Comparison of ENCODE assay signal across 22 cellular contexts in the genomic region with DNA sequence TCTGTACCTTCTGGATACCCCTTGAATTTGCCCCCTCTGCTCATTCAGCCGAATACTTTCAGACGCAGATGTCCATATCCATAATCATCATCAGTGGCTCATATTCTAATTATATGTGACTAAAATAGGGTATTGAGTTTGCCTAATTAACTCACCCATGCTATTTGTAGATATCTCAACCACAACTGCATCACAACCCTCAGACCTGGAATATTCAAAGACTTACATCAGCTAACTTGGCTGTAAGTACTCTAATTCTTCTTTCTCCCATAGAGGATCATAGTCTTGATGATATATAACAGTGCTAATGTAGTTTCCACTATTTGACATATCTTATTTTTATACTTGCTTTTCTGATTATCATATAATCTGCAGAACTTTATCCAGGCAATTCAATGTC. TPM values are rescaled to one million over a fixed set of nuclear protein-coding genes. Genes with fewer than 3 reads are reported as not detected.
DNase-seq lines count a peak whose midpoint lies in the region; ATAC-seq and TF ChIP-seq lines count a peak whose summit lies in the region.
"Had no signal": no experiment of that assay in that cellular context is flagged by ENCODE, and none has a peak within 500 bp of the region (broad histone marks: within the 10 kb centered on the region; RNA-seq: fewer than 3 reads in every experiment).

No MANE protein-coding gene starts in this region.

- H3K27me3 Mint-ChIP-seq in T-cell, result peaks cover 0 to 7% of the 10 kb centered on the region in 2 donors

- H3K9ac ChIP-seq in BLaER1, result no peak overlapping the region
- no peak overlapping the region for H3K9ac ChIP-seq in Loucy (ENCODE audit: low read depth, low read length, poor library complexity, severe bottlenecking)
- H3K9ac ChIP-seq: KMS-11 had no signal

- H3F3A ChIP-seq in Loucy (ENCODE audit: low read depth), result no peaks in the 10 kb centered on the region

- no peaks in the 10 kb centered on the region for H3K9me3 Mint-ChIP-seq in T-cell

- no peaks in the 10 kb centered on the region for H3K79me2 ChIP-seq in Loucy (ENCODE audit: insufficient read depth, low read length)

- H3K9me3 ChIP-seq in BLaER1 (no peaks in the 10 kb centered on the region), Loucy (ENCODE audit: insufficient read depth, low read depth, low read length) (no peaks in the 10 kb centered on the region), thoracic aorta (no peaks in the 10 kb centered on the region)
- H3K9me3 ChIP-seq: A549, Caco-2 had no signal

- H3K4me2 ChIP-seq in BLaER1 (peak overlapping the region; percentile 65), Loucy (ENCODE audit: low read depth, low read length, poor library complexity, severe bottlenecking) (no peak overlapping the region)
- H3K4me2 ChIP-seq: A549, KMS-11 had no signal

- H3K4me1 Mint-ChIP-seq in T-cell, result peaks cover 7 to 11% (median 11%) of the 10 kb centered on the region in 3 donors

- no peak overlapping the region for H3K4me3 ChIP-seq in BLaER1
- H3K4me3 ChIP-seq in Loucy (ENCODE audit: low read length, poor library complexity, severe bottlenecking), result no peak overlapping the region
- H3K4me3 ChIP-seq in thoracic aorta, result no peak overlapping the region
- H3K4me3 ChIP-seq: A549 had no signal

- no peaks in the 10 kb centered on the region for H3K36me3 Mint-ChIP-seq in T-cell
- H3K36me3 Mint-ChIP-seq: CD4-positive, alpha-beta memory T cell had no signal

- no peak for TF ChIP-seq CTCF in Loucy (conservative IDR thresholded peaks at IDR 0.05; ENCODE audit: low read length)
- no peak for TF ChIP-seq CTCF in thoracic aorta (IDR thresholded peaks at IDR 0.05)

- H3K4me3 Mint-ChIP-seq in T-cell, result no peak overlapping the region
- H3K4me3 Mint-ChIP-seq: CD4-positive, alpha-beta memory T cell had no signal

- DNase-seq in fibroblast of peridontal ligament (ENCODE audit: extremely low read depth) (peak; percentile 60), thoracic aorta (ENCODE audit: low spot score) (no peak), T-cell (no peak), NCI-H1048 (lab: John Stamatoyannopoulos, UW) (no peak), GM03348 (ENCODE audit: low spot score) (no peak)
- DNase-seq: Caco-2; CD4-positive, alpha-beta memory T cell; DMS 273 treated with DMSO at 0.1 percent for 48 hours; DND-41; IMR-90; NCI-H1105 treated with DMSO at 0.1 percent for 48 hours; NCI-H2029 treated with DMSO at 0.1 percent for 48 hours; NCI-H345; NCI-H524; NCI-H774; NK-92 treated with Interleukin-12 subunit alpha and Interleukin-12 subunit beta, amount 100 ng/mL, for 24 hours had no signal

- POLR2A ChIA-PET in T-cell (lab: Charles Lee), result no interaction called here

- H3K9me2 ChIP-seq in Loucy (replicated peaks; ENCODE audit: low read depth, low read length), result no peaks in the 10 kb centered on the region

- no peak overlapping the region for H3K27ac Mint-ChIP-seq in T-cell
- H3K27ac Mint-ChIP-seq: CD4-positive, alpha-beta memory T cell had no signal

- no peaks in the 10 kb centered on the region for H3K36me3 ChIP-seq in BLaER1
- H3K36me3 ChIP-seq in Loucy (ENCODE audit: insufficient read depth, low read length), result no peaks in the 10 kb centered on the region
- no peaks in the 10 kb centered on the region for H3K36me3 ChIP-seq in thoracic aorta

- H3K27me3 ChIP-seq in BLaER1, result no peaks in the 10 kb centered on the region
- H3K27me3 ChIP-seq in Loucy (ENCODE audit: insufficient read depth, low read length, poor library complexity, severe bottlenecking), result no peaks in the 10 kb centered on the region
- H3K27me3 ChIP-seq in thoracic aorta (replicated peaks; ENCODE audit: insufficient read depth), result no peaks in the 10 kb centered on the region

- H4K20me1 ChIP-seq in BLaER1, result no peaks in the 10 kb centered on the region
- no peaks in the 10 kb centered on the region for H4K20me1 ChIP-seq in Loucy (ENCODE audit: insufficient read depth, low read length, poor library complexity, severe bottlenecking)

- H3K27ac ChIP-seq in BLaER1, result no peak overlapping the region
- H3K27ac ChIP-seq in thoracic aorta, result peak overlapping the region; percentile 60 to 79
- H3K27ac ChIP-seq: A549, KMS-11 had no signal

- no peak for ATAC-seq in thoracic aorta (ENCODE audit: insufficient number of reproducible peaks, low FRiP score, low read depth)
- ATAC-seq in T-cell (replicated peaks in 1 of 4), result no peak
- no peak for ATAC-seq in GM18870 (IDR thresholded peaks at IDR 0.05; ENCODE audit: unreplicated experiment)
- ATAC-seq: A549 had no signal

- CTCF ChIA-PET in T-cell (lab: Charles Lee), result no interaction called here

- H3K4me1 ChIP-seq in BLaER1, result peaks cover 13% of the 10 kb centered on the region
- H3K4me1 ChIP-seq in Loucy (ENCODE audit: insufficient read depth, low read length, poor library complexity, severe bottlenecking), result peaks cover 11% of the 10 kb centered on the region
- H3K4me1 ChIP-seq in thoracic aorta (ENCODE audit: control insufficient read depth in 1 of 2, low read depth in 2 of 2), result peaks cover 24 to 50% of the 10 kb centered on the region in 2 donors
- H3K4me1 ChIP-seq: A549, Caco-2 had no signal

- H2AFZ ChIP-seq in Loucy (ENCODE audit: low read length), result peak overlapping the region; percentile 58

RNA-seq across cellular contexts. Expression of a gene that starts 35.8 kb away (rescaled TPM):
- total RNA-seq in thoracic aorta, result 1 to 10 TPM in 1 of 2 donors, under 1 TPM in 1; 0.21 to 3.0 TPM
- total RNA-seq in T-cell, result not detected
- total RNA-seq: Caco-2; CD4-positive, alpha-beta memory T cell; G401; IMR-90 had no signal
